16 cellular contexts compared by ENCODE assay signal in the genomic region with DNA sequence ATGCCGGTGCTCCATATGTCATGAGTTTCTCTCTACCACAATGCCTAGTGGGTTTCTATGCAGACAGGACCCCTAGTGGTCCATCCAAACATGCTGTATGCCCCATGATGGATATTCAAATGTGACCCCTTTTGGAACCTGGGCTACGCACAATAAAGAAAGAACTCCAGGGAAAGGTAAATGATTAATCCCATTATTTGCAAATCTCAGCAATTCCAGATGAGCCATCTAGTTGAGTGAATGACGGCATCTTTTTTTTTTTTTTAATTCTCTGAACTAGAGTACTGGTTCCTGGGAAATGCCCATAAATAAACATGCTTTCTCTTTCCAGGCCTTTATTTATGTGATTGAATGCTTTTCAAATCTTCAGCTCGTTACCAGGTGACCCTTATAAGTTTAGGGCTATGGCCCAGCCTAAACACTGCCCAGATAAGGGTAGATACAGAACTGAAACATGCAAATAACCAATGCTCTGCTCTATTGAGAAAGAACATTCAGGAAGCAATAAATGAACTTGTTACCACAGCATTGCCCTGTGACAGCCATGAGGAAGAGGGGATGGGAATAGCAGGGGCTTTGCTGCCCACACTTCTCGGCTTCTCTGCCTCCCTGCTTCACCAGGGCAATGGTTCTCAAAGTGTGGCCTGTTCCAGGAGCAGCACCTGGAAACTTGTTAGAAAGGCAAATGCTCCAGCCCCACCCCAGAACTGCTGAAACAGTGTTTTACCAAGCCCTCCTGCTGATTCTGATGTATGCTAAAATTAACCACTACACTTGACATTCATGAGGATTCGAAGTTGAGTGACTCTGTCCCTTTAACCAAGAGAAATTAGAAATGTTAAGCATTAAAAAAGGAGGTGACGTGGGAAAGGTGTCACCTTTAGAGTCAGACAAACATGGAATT.
A peak's percentile ranks its signal among the peaks of the same experiment; 100 is the strongest.
DNase-seq lines count a peak whose midpoint lies in the region; ATAC-seq and TF ChIP-seq lines count a peak whose summit lies in the region.
"Had no signal": no experiment of that assay in that cellular context is flagged by ENCODE, and none has a peak within 500 bp of the region (broad histone marks: within the 10 kb centered on the region; RNA-seq: fewer than 3 reads in every experiment).

No MANE protein-coding gene starts in this region.

- peaks cover 8% of the 10 kb centered on the region for H3K9me3 Mint-ChIP-seq in MCF 10A (ENCODE audit: unreplicated experiment)

- peak; percentile 68 for DNase-seq in GM12865 (ENCODE audit: low read depth)
- peak; percentile 73 for DNase-seq in NCI-H187 treated with DMSO at 0.1 percent for 48 hours (lab: John Stamatoyannopoulos, UW)
- no peak for DNase-seq in MCF 10A (ENCODE audit: unreplicated experiment)
- no peak for DNase-seq in AG08395 (ENCODE audit: low spot score)
- DNase-seq in coronary artery (ENCODE audit: low spot score): no peak
- DNase-seq: activated T-cell treated with anti-CD3 and anti-CD28 coated beads, Interleukin-2, amount 50 U/mL, for 24 hours; central memory CD4-positive, alpha-beta T cell; foreskin keratinocyte; mammary epithelial cell; NCI-H748 treated with DMSO at 0.1 percent for 48 hours; stimulated activated naive B cell treated with anti-CD40 and anti-IgM and Interleukin-4, amounts not matched to agents 10 μg/mL and 1 μg/mL and 100 μg/mL, for 72 hours had no signal

- BruUV-seq in MCF 10A (replicated peaks; lab: Mats Ljungman, UMichigan): no TSS peak

- POLR2A ChIA-PET in MCF 10A (lab: Yijun Ruan, JAX): no interaction called here

- ATAC-seq in GM19397 (IDR thresholded peaks at IDR 0.05; ENCODE audit: unreplicated experiment) (peak; percentile 94), HG02938 (IDR thresholded peaks at IDR 0.05; ENCODE audit: unreplicated experiment) (peak; percentile 98), esophagus mucosa (no peak)
- ATAC-seq: foreskin keratinocyte had no signal

- H3K27me3 Mint-ChIP-seq in MCF 10A (ENCODE audit: insufficient read depth, unreplicated experiment): no peaks in the 10 kb centered on the region
- H3K27me3 Mint-ChIP-seq: activated T-cell treated with anti-CD3 and anti-CD28 coated beads, Interleukin-2, amount 50 U/mL, for 24 hours; stimulated activated naive B cell treated with anti-CD40 and anti-IgM and Interleukin-4, amounts not matched to agents 10 μg/mL and 1 μg/mL and 100 μg/mL, for 72 hours had no signal

- intact Hi-C loops in MCF 10A (cut with micrococcal nuclease): no loop called here

- H3K36me3 Mint-ChIP-seq in MCF 10A (ENCODE audit: insufficient read depth, unreplicated experiment): no peaks in the 10 kb centered on the region
- H3K36me3 Mint-ChIP-seq: IgD-negative memory B cell; stimulated activated naive B cell treated with anti-CD40 and anti-IgM and Interleukin-4, amounts not matched to agents 10 μg/mL and 1 μg/mL and 100 μg/mL, for 72 hours had no signal

- no peak overlapping the region for H3K27ac Mint-ChIP-seq in MCF 10A (ENCODE audit: low read depth, unreplicated experiment)
- H3K27ac Mint-ChIP-seq: activated T-cell treated with anti-CD3 and anti-CD28 coated beads, Interleukin-2, amount 50 U/mL, for 24 hours; B cell; IgD-negative memory B cell; stimulated activated naive B cell treated with anti-CD40 and anti-IgM and Interleukin-4, amounts not matched to agents 10 μg/mL and 1 μg/mL and 100 μg/mL, for 72 hours had no signal

- H3K4me3 ChIP-seq in GM12865 (ENCODE audit: low read depth, low read length) (no peak overlapping the region), coronary artery (no peak overlapping the region)

- H3K27ac ChIP-seq in coronary artery: no peak overlapping the region
- H3K27ac ChIP-seq: foreskin keratinocyte had no signal

- CTCF ChIA-PET in MCF 10A (lab: Yijun Ruan, JAX): interaction anchor here (0.5 kb wide), 1 partner anchor 461 kb away, joined by 3 read pairs; no protein-coding TSS in a partner anchor

- H3K4me3 Mint-ChIP-seq in MCF 10A (ENCODE audit: unreplicated experiment): no peak overlapping the region
- H3K4me3 Mint-ChIP-seq: activated T-cell treated with anti-CD3 and anti-CD28 coated beads, Interleukin-2, amount 50 U/mL, for 24 hours; B cell; IgD-negative memory B cell; stimulated activated naive B cell treated with anti-CD40 and anti-IgM and Interleukin-4, amounts not matched to agents 10 μg/mL and 1 μg/mL and 100 μg/mL, for 72 hours had no signal

- TF ChIP-seq CTCF in GM12865 (IDR thresholded peaks at IDR 0.05; ENCODE audit: insufficient read depth, low read depth, low read length, missing control alignments): no peak
- TF ChIP-seq CTCF in MCF 10A (IDR thresholded peaks at IDR 0.05; ENCODE audit: unreplicated experiment): no peak
- no peak for TF ChIP-seq CTCF in coronary artery (IDR thresholded peaks at IDR 0.05)

- no peaks in the 10 kb centered on the region for H3K4me1 Mint-ChIP-seq in MCF 10A (ENCODE audit: insufficient read depth, unreplicated experiment)
- H3K4me1 Mint-ChIP-seq: B cell; IgD-negative memory B cell; stimulated activated naive B cell treated with anti-CD40 and anti-IgM and Interleukin-4, amounts not matched to agents 10 μg/mL and 1 μg/mL and 100 μg/mL, for 72 hours had no signal

Comparison
In these comparisons a context has a peak if more than half of its experiments do, and no peak if none do; other contexts are left out.
1. DNase-seq: peak in GM12865 (single experiment) and NCI-H187 treated with DMSO at 0.1 percent for 48 hours (single experiment); none in MCF 10A (single experiment), AG08395 (single experiment) and coronary artery (single experiment).